In genomic region chr18:28824183-28824574, GRCh38 we compare ENCODE assay signal across 6 cellular contexts.
"Had no signal": no experiment of that assay in that cellular context is flagged by ENCODE, and none has a peak within 500 bp of the region (broad histone marks: within the 10 kb centered on the region; RNA-seq: fewer than 3 reads in every experiment).

No MANE protein-coding gene starts in this region.

- H3K4me2 ChIP-seq: GM23338 had no signal

- H3K4me3 ChIP-seq: GM23338, K562 had no signal

- H2AFZ ChIP-seq: GM23338 had no signal

- ATAC-seq: GM23338, K562 had no signal

- DNase-seq: H9, HCEC 1CT, IMR-90, KG1 had no signal
